ENCODE assay signal across 12 cellular contexts in the genomic region with DNA sequence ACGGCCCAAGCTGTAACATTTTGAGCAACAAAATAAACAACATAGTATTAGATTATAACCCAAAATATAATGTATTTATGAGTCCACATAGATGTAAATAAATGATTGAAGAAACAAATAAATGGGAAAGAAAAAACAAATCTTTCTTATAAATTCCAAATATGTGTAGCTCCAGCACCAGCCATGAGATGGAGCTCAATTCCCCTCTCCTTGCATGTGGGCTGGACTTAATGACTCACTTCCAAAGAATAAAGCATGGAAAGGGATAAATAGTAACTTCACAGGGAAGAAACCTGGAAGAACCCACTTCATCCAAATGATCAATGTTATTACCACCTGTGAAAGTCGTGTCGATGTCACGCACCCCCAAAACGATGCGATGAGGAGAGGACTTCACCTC.
DNase-seq lines count a peak whose midpoint lies in the region; ATAC-seq and TF ChIP-seq lines count a peak whose summit lies in the region.
"Had no signal": no experiment of that assay in that cellular context is flagged by ENCODE, and none has a peak within 500 bp of the region (broad histone marks: within the 10 kb centered on the region; RNA-seq: fewer than 3 reads in every experiment).

No MANE protein-coding gene starts in this region.

- CTCF ChIA-PET in Caco-2 (lab: Charles Lee): interaction anchor here (0.6 to 1.2 kb wide), 3 partner anchors 90 to 140 kb away, joined by 3 to 13 read pairs (median 5); no protein-coding TSS in a partner anchor

- H3K4me3 ChIP-seq in neural progenitor cell: no peak overlapping the region
- H3K4me3 ChIP-seq in Caco-2 (ENCODE audit: low read depth, low read length): no peak overlapping the region
- H3K4me3 ChIP-seq: gastrocnemius medialis, pancreas had no signal

- peak; percentile 74 for DNase-seq in ELR (ENCODE audit: low read depth)
- DNase-seq in NCI-H226: peak; percentile 23
- DNase-seq in dermis blood vessel endothelial cell: peak; percentile 68
- peak; percentile 16 for DNase-seq in neural progenitor cell (ENCODE audit: low spot score)
- no peak for DNase-seq in effector CD4-positive, alpha-beta T cell
- no peak for DNase-seq in Caco-2
- no peak for DNase-seq in CD1c-positive myeloid dendritic cell (ENCODE audit: extremely low spot score)
- DNase-seq: gastrocnemius medialis, GOT3, pancreas had no signal

- ATAC-seq in HG03159 (IDR thresholded peaks at IDR 0.05; ENCODE audit: unreplicated experiment): no peak
- ATAC-seq: gastrocnemius medialis, pancreas had no signal

- H3K36me3 Mint-ChIP-seq in neural progenitor cell (no peaks in the 10 kb centered on the region), Caco-2 (ENCODE audit: insufficient read depth, unreplicated experiment) (no peaks in the 10 kb centered on the region)

- H3K36me3 ChIP-seq in neural progenitor cell (no peaks in the 10 kb centered on the region), Caco-2 (ENCODE audit: control insufficient read depth, insufficient read depth, low read length) (no peaks in the 10 kb centered on the region)
- H3K36me3 ChIP-seq: gastrocnemius medialis, pancreas had no signal

- H3K9me3 Mint-ChIP-seq in neural progenitor cell: no peaks in the 10 kb centered on the region
- H3K9me3 Mint-ChIP-seq in Caco-2 (ENCODE audit: unreplicated experiment): peaks cover 9% of the 10 kb centered on the region

- H3K9me3 ChIP-seq in neural progenitor cell (ENCODE audit: low read depth) (no peaks in the 10 kb centered on the region), Caco-2 (no peaks in the 10 kb centered on the region)
- H3K9me3 ChIP-seq: gastrocnemius medialis, pancreas had no signal

- H3K4me1 ChIP-seq in neural progenitor cell: no peaks in the 10 kb centered on the region
- no peaks in the 10 kb centered on the region for H3K4me1 ChIP-seq in Caco-2
- H3K4me1 ChIP-seq: gastrocnemius medialis, pancreas had no signal

- BruUV-seq in Caco-2 (replicated peaks; lab: Mats Ljungman, UMichigan): no TSS peak

- H4K20me1 ChIP-seq in neural progenitor cell (ENCODE audit: low read depth): no peaks in the 10 kb centered on the region

- H3K27ac Mint-ChIP-seq in neural progenitor cell: no peak overlapping the region
- H3K27ac Mint-ChIP-seq in Caco-2 (ENCODE audit: unreplicated experiment): no peak overlapping the region
- H3K27ac Mint-ChIP-seq: activated T-helper 1 cell treated with anti-CD3 and anti-CD28 coated beads, Interleukin-12 subunit alpha, Interleukin-12 subunit beta, Interleukin-2, Interleukin-4 antibody, amounts not matched to agents 30 ng/mL and 10 ng/mL and 1 ng/mL, durations not matched to agents 14 hours and 24 hours and 36 hours had no signal

- H3K4me2 ChIP-seq in neural progenitor cell: no peak overlapping the region

- no peak overlapping the region for H3K27ac ChIP-seq in neural progenitor cell
- H3K27ac ChIP-seq: gastrocnemius medialis, pancreas had no signal

- H3F3A ChIP-seq in neural progenitor cell (ENCODE audit: low read depth): no peaks in the 10 kb centered on the region

- no peak overlapping the region for H3K4me3 Mint-ChIP-seq in neural progenitor cell
- no peak overlapping the region for H3K4me3 Mint-ChIP-seq in Caco-2 (ENCODE audit: unreplicated experiment)
- H3K4me3 Mint-ChIP-seq: activated T-helper 1 cell treated with anti-CD3 and anti-CD28 coated beads, Interleukin-12 subunit alpha, Interleukin-12 subunit beta, Interleukin-2, Interleukin-4 antibody, amounts not matched to agents 30 ng/mL and 10 ng/mL and 1 ng/mL, durations not matched to agents 14 hours and 24 hours and 36 hours had no signal

- H3K9ac ChIP-seq in neural progenitor cell: no peak overlapping the region

- no peaks in the 10 kb centered on the region for H3K79me2 ChIP-seq in neural progenitor cell (ENCODE audit: low read depth)

- POLR2A ChIA-PET in Caco-2 (lab: Charles Lee): no interaction called here

- peak; percentile 49 for TF ChIP-seq CTCF in neural progenitor cell (IDR thresholded peaks at IDR 0.05)
- TF ChIP-seq CTCF in Caco-2 (IDR thresholded peaks at IDR 0.05; ENCODE audit: insufficient read depth in 1 of 2, low read depth in 1 of 2, low read length in 1 of 2, severe bottlenecking in 1 of 2, unreplicated experiment in 1 of 2): peak in 1 of 2 experiments; percentile 34

- intact Hi-C loops in Caco-2 (cut with micrococcal nuclease; ENCODE audit: unreplicated experiment): loop anchor here (1.0 kb wide), 1 partner anchor 139 kb away; no protein-coding TSS in a partner anchor

- H2AFZ ChIP-seq in neural progenitor cell (replicated peaks): no peak overlapping the region

- H3K27me3 Mint-ChIP-seq in neural progenitor cell (ENCODE audit: insufficient read depth, low read depth) (peaks cover 7% of the 10 kb centered on the region), Caco-2 (ENCODE audit: insufficient read depth, unreplicated experiment) (peaks cover 11% of the 10 kb centered on the region)

- H3K27me3 ChIP-seq in neural progenitor cell (no peaks in the 10 kb centered on the region), Caco-2 (replicated peaks; ENCODE audit: control insufficient read depth, insufficient read depth, low read length) (no peaks in the 10 kb centered on the region)
- H3K27me3 ChIP-seq: gastrocnemius medialis, pancreas had no signal

- H3K4me1 Mint-ChIP-seq in neural progenitor cell (no peaks in the 10 kb centered on the region), Caco-2 (ENCODE audit: low read depth, unreplicated experiment) (no peaks in the 10 kb centered on the region)

Comparison
In these comparisons a context has a peak if more than half of its experiments do, and no peak if none do; other contexts are left out.
1. DNase-seq: peak in ELR (single experiment), NCI-H226 (single experiment), dermis blood vessel endothelial cell (single experiment) and neural progenitor cell (single experiment); none in effector CD4-positive, alpha-beta T cell (single experiment), Caco-2 (0 of 2) and CD1c-positive myeloid dendritic cell (single experiment).